Comparison of ENCODE assay signal across 2 cellular contexts in genomic region chr22:39356464-39356863, GRCh38.
TF ChIP-seq lines count a peak whose summit lies in the region.

No MANE protein-coding gene starts in this region.

TF ChIP-seq in HEK293, 187 proteins besides CTCF, POLR2A, EP300 and RAD21:
- TF ChIP-seq SP2 (tag by site-specific recombination; IDR thresholded peaks at IDR 0.05): peak; percentile 26; the same call in 1 of the 2 replicates
- TF ChIP-seq ZBTB1 (tag by site-specific recombination; IDR thresholded peaks at IDR 0.05): no peak
- no peak for TF ChIP-seq ZBTB8A (tag by site-specific recombination; IDR thresholded peaks at IDR 0.05)
- no peak for TF ChIP-seq ZNF391 (tag by site-specific recombination; IDR thresholded peaks at IDR 0.05; ENCODE audit: borderline replicate concordance, low read depth)
- TF ChIP-seq ELK4 (IDR thresholded peaks at IDR 0.05; ENCODE audit: borderline replicate concordance, low read depth, low read length): no peak
- TF ChIP-seq ZNF658 (tag by site-specific recombination; IDR thresholded peaks at IDR 0.05): no peak
- TF ChIP-seq ZNF596 (tag by site-specific recombination; IDR thresholded peaks at IDR 0.05): no peak
- no peak for TF ChIP-seq ZNF324 (tag by site-specific recombination; IDR thresholded peaks at IDR 0.05)
- no peak for TF ChIP-seq ZNF223 (tag by site-specific recombination; IDR thresholded peaks at IDR 0.05)
- TF ChIP-seq ZBTB17 (tag by site-specific recombination; IDR thresholded peaks at IDR 0.05): no peak
- no peak for TF ChIP-seq ZNF138 (tag by site-specific recombination; IDR thresholded peaks at IDR 0.05; ENCODE audit: borderline replicate concordance)
- TF ChIP-seq ZNF366 (tag by site-specific recombination; conservative IDR thresholded peaks at IDR 0.05): peak; percentile 49
- TF ChIP-seq ZNF600 (tag by site-specific recombination; IDR thresholded peaks at IDR 0.05): 0 out of 2 replicates have a peak, but pooled peaks have one; percentile 27
- TF ChIP-seq ZNF501 (tag by site-specific recombination; IDR thresholded peaks at IDR 0.05): no peak
- no peak for TF ChIP-seq ZNF677 (tag by site-specific recombination; IDR thresholded peaks at IDR 0.05)
- TF ChIP-seq EGR2 (tag by site-specific recombination; IDR thresholded peaks at IDR 0.05; ENCODE audit: low read depth): no peak

TF ChIP-seq in H1, 55 proteins besides CTCF, POLR2A, EP300 and RAD21:
- TF ChIP-seq SIN3A (conservative IDR thresholded peaks at IDR 0.05 in 1 of 2, IDR thresholded peaks at IDR 0.05 in 1 of 2; ENCODE audit: low read depth in 1 of 2, low read length in 2 of 2): no peak
- TF ChIP-seq CBX8 (IDR thresholded peaks at IDR 0.05; ENCODE audit: borderline replicate concordance, low read depth, low read length): no peak
